Comparison of ENCODE assay signal across 16 cellular contexts in genomic region chr2:121253021-121253673, GRCh38. TPM values are rescaled to one million over a fixed set of nuclear protein-coding genes. Genes with fewer than 3 reads are reported as not detected.
DNase-seq lines count a peak whose midpoint lies in the region; ATAC-seq, FAIRE-seq and TF ChIP-seq lines count a peak whose summit lies in the region.
"Had no signal": no experiment of that assay in that cellular context is flagged by ENCODE, and none has a peak within 500 bp of the region (broad histone marks: within the 10 kb centered on the region; RNA-seq: fewer than 3 reads in every experiment).

No MANE protein-coding gene starts in this region.

- no peak for TF ChIP-seq CTCF in H1 (IDR thresholded peaks at IDR 0.05; ENCODE audit: control extremely low read depth in 1 of 3, insufficient read depth in 1 of 3, low read depth in 1 of 3, low read length in 3 of 3)
- no peak for TF ChIP-seq CTCF in spleen (IDR thresholded peaks at IDR 0.05 in 8 of 11, conservative IDR thresholded peaks at IDR 0.05 in 3 of 11)

- H3K4me2 ChIP-seq in H1 (ENCODE audit: insufficient read depth in 1 of 2, low read depth in 2 of 2, low read length in 2 of 2) = no peak overlapping the region
- no peak overlapping the region for H3K4me2 ChIP-seq in mesenchymal stem cell (ENCODE audit: low read length, poor library complexity, severe bottlenecking)
- H3K4me2 ChIP-seq: BLaER1 treated with 17β-estradiol and CSF1 and Interleukin-3, amounts not matched to agents 10 nM and 100 nM; GM23338 had no signal

- FAIRE-seq in H1 (lab: Jason Lieb, UNC) = no peak
- FAIRE-seq: HTR-8/SVneo had no signal

- no peak overlapping the region for H3K27ac Mint-ChIP-seq in activated naive CD4-positive, alpha-beta T cell treated with anti-CD3 and anti-CD28 coated beads for 36 hours
- H3K27ac Mint-ChIP-seq: CD4-positive, CD25-positive, alpha-beta regulatory T cell; GM23338 had no signal

- no peaks in the 10 kb centered on the region for H3K36me3 ChIP-seq in H1 (ENCODE audit: control insufficient read depth in 2 of 4, insufficient read depth in 4 of 4, low read length in 3 of 4)
- no peaks in the 10 kb centered on the region for H3K36me3 ChIP-seq in mesenchymal stem cell (ENCODE audit: control insufficient read depth in 1 of 2, insufficient read depth in 2 of 2, low read depth in 1 of 2, low read length in 2 of 2)
- H3K36me3 ChIP-seq in spleen = no peaks in the 10 kb centered on the region
- H3K36me3 ChIP-seq: BLaER1 treated with 17β-estradiol and CSF1 and Interleukin-3, amounts not matched to agents 10 nM and 100 nM had no signal

- WGBS in H1 (ENCODE audit: extremely low coverage in 1 of 2, insufficient coverage in 1 of 2, insufficient read length in 1 of 2, insufficient replicate concordance in 2 of 2, low coverage in 1 of 2, low lambda C conversion rate in 2 of 2, missing lambda C conversion rate in 1 of 2), 2 experiments = 92% methylated on average over 12 of the region's 12 CpGs; no CpG with 5 or more reads in 1 of the 2 experiments
- WGBS in mesenchymal stem cell = 89% methylated on average over 12 of the region's 12 CpGs
- 91 to 98% (median 93%) methylated on average over 11 to 12 of the region's 12 CpGs for WGBS in spleen, 5 donors

- no peaks in the 10 kb centered on the region for H3K36me3 Mint-ChIP-seq in activated naive CD4-positive, alpha-beta T cell treated with anti-CD3 and anti-CD28 coated beads for 36 hours (ENCODE audit: low read depth)
- H3K36me3 Mint-ChIP-seq: CD4-positive, CD25-positive, alpha-beta regulatory T cell had no signal

- H4K91ac ChIP-seq in H1 (replicated peaks; ENCODE audit: insufficient read length, low read length) = no peak overlapping the region
- H4K91ac ChIP-seq in mesenchymal stem cell (ENCODE audit: low read length) = no peak overlapping the region

- POLR2A ChIA-PET in H1 (lab: Charles Lee; ENCODE audit: partially characterized antibody) = interaction anchor here (1.8 kb wide), 1 partner anchor 178 kb away, joined by 5 read pairs; no protein-coding TSS in a partner anchor

- H3K14ac ChIP-seq in H1 (ENCODE audit: insufficient read length) = no peak overlapping the region
- no peak overlapping the region for H3K14ac ChIP-seq in mesenchymal stem cell (ENCODE audit: low read length in 2 of 2)

- H3K9me3 Mint-ChIP-seq in activated naive CD4-positive, alpha-beta T cell treated with anti-CD3 and anti-CD28 coated beads for 36 hours = no peaks in the 10 kb centered on the region
- H3K9me3 Mint-ChIP-seq: CD4-positive, CD25-positive, alpha-beta regulatory T cell; GM23338; H9 had no signal

- DNase-seq in cardiac septum (ENCODE audit: low spot score) (peak; percentile 73), left ventricle myocardium superior (no peak), H1 (ENCODE audit: low read depth in 1 of 2, low spot score in 2 of 2) (no peak), mesenchymal stem cell (no peak), spleen (peak; percentile 62), NCI-H2227 (lab: John Stamatoyannopoulos, UW; ENCODE audit: unreplicated experiment) (no peak)
- no peak for DNase-seq in activated naive CD4-positive, alpha-beta T cell treated with anti-CD3 and anti-CD28 coated beads for 36 hours
- DNase-seq: ACHN; Calu3; CD4-positive, CD25-positive, alpha-beta regulatory T cell; DMS 273 treated with DMSO at 0.1 percent for 48 hours; H9 had no signal

- peaks cover 0 to 3% (median 0%) of the 10 kb centered on the region in 4 experiments; a peak in 2 of 7 replicates for H3K4me1 ChIP-seq in H1 (replicated peaks in 1 of 4; ENCODE audit: control insufficient read depth in 3 of 4, insufficient read depth in 4 of 4, low read length in 3 of 4)
- H3K4me1 ChIP-seq in mesenchymal stem cell (ENCODE audit: control insufficient read depth, insufficient read depth, low read depth, low read length) = no peaks in the 10 kb centered on the region
- peaks cover 0 to 7% (median 0%) of the 10 kb centered on the region in 6 donors for H3K4me1 ChIP-seq in spleen

- no peak for ATAC-seq in left ventricle myocardium superior
- no peak for ATAC-seq in GM19397 (IDR thresholded peaks at IDR 0.05; ENCODE audit: unreplicated experiment)
- ATAC-seq: GM23338 had no signal

- H3K79me1 ChIP-seq in H1 (ENCODE audit: low read depth, low read length) (0 out of 2 replicates have a peak, but pooled peaks cover 3% of the 10 kb centered on the region), mesenchymal stem cell (replicated peaks; ENCODE audit: low read length, poor library complexity, severe bottlenecking) (no peaks in the 10 kb centered on the region)

- no peak overlapping the region for H3K4ac ChIP-seq in H1 (replicated peaks; ENCODE audit: insufficient read length, low read depth, low read length)
- H3K4ac ChIP-seq in mesenchymal stem cell (ENCODE audit: low read depth in 1 of 2, low read length in 2 of 2) = no peak overlapping the region

- H2AK5ac ChIP-seq in H1 (ENCODE audit: low read depth, low read length) = no peak overlapping the region; the same call in 1 of the 2 replicates
- H2AK5ac ChIP-seq in mesenchymal stem cell (ENCODE audit: low read length, severe bottlenecking) = no peak overlapping the region

- intact Hi-C loops in cardiac septum (cut with DNase I) (no loop called here), left ventricle myocardium superior (cut with micrococcal nuclease) (no loop called here), spleen (cut with DNase I; ENCODE audit: low total_unique reads) (no loop called here)
- intact Hi-C loops in activated naive CD4-positive, alpha-beta T cell treated with anti-CD3 and anti-CD28 coated beads for 36 hours (cut with micrococcal nuclease) = no loop called here

- H3K23me2 ChIP-seq in H1 (ENCODE audit: low read depth, low read length) = no peaks in the 10 kb centered on the region

- H4K5ac ChIP-seq in H1 (ENCODE audit: insufficient read length, low read depth, low read length) = no peak overlapping the region

- no peak overlapping the region for H2BK20ac ChIP-seq in H1 (ENCODE audit: low read length)

- H2BK120ac ChIP-seq in H1 (replicated peaks; ENCODE audit: low read depth, low read length) = no peak overlapping the region
- H2BK120ac ChIP-seq in mesenchymal stem cell (ENCODE audit: low read depth, low read length) = no peak overlapping the region

- peaks cover 6% of the 10 kb centered on the region for H3K27me3 Mint-ChIP-seq in activated naive CD4-positive, alpha-beta T cell treated with anti-CD3 and anti-CD28 coated beads for 36 hours (ENCODE audit: low read depth)
- H3K27me3 Mint-ChIP-seq: CD4-positive, CD25-positive, alpha-beta regulatory T cell had no signal

- H2BK12ac ChIP-seq in H1 (ENCODE audit: low read depth, low read length) (no peak overlapping the region), mesenchymal stem cell (ENCODE audit: low read length in 2 of 2) (no peak overlapping the region)

- TF ChIP-seq EP300 in H1 (IDR thresholded peaks at IDR 0.05; ENCODE audit: borderline replicate concordance in 1 of 2, low read depth in 2 of 2, low read length in 2 of 2) = no peak

- no peak for TF ChIP-seq RAD21 in H1 (IDR thresholded peaks at IDR 0.05 in 1 of 2, conservative IDR thresholded peaks at IDR 0.05 in 1 of 2; ENCODE audit: low read depth in 2 of 2, low read length in 2 of 2)

- no peak overlapping the region for H3K4me3 Mint-ChIP-seq in activated naive CD4-positive, alpha-beta T cell treated with anti-CD3 and anti-CD28 coated beads for 36 hours
- H3K4me3 Mint-ChIP-seq: CD4-positive, CD25-positive, alpha-beta regulatory T cell; GM23338; H9 had no signal

- no peaks in the 10 kb centered on the region for H3K9me3 ChIP-seq in H1 (ENCODE audit: insufficient read depth in 2 of 2, low read depth in 1 of 2, low read length in 1 of 2)
- H3K9me3 ChIP-seq in mesenchymal stem cell (ENCODE audit: control insufficient read depth, low read length) = no peaks in the 10 kb centered on the region
- no peaks in the 10 kb centered on the region for H3K9me3 ChIP-seq in spleen
- H3K9me3 ChIP-seq: BLaER1 treated with 17β-estradiol and CSF1 and Interleukin-3, amounts not matched to agents 10 nM and 100 nM had no signal

- H2BK5ac ChIP-seq in H1 (ENCODE audit: low read depth, low read length) (0 out of 2 replicates have a peak overlapping the region, but pooled peaks have one; percentile 9), mesenchymal stem cell (ENCODE audit: low read depth, low read length, poor library complexity, severe bottlenecking) (no peak overlapping the region)

- H3K79me2 ChIP-seq in H1 (ENCODE audit: control insufficient read depth in 1 of 2, insufficient read depth in 2 of 2, low read length in 2 of 2) = no peaks in the 10 kb centered on the region

- H3K9ac ChIP-seq in H1 (replicated peaks in 1 of 4; ENCODE audit: extremely low read depth in 1 of 4, low read depth in 3 of 4, low read length in 3 of 4) (no peak overlapping the region), mesenchymal stem cell (ENCODE audit: low read length) (no peak overlapping the region)
- H3K9ac ChIP-seq: BLaER1 treated with 17β-estradiol and CSF1 and Interleukin-3, amounts not matched to agents 10 nM and 100 nM had no signal

- H3K56ac ChIP-seq in H1 (replicated peaks; ENCODE audit: insufficient read length, low read depth, low read length) = no peak overlapping the region

- H3K23ac ChIP-seq in H1 (ENCODE audit: insufficient read length) (no peak overlapping the region), mesenchymal stem cell (ENCODE audit: low read length in 2 of 2) (no peak overlapping the region)

- H3K27me3 ChIP-seq in H1 (replicated peaks in 1 of 4; ENCODE audit: control insufficient read depth in 3 of 4, extremely low read depth in 1 of 4, insufficient read depth in 3 of 4, low read length in 3 of 4) = 0 out of 7 replicates have a peak, but pooled peaks cover 0 to 2% (median 0%) of the 10 kb centered on the region in 4 experiments
- H3K27me3 ChIP-seq in mesenchymal stem cell (ENCODE audit: control insufficient read depth in 1 of 2, insufficient read depth in 1 of 2, low read length in 2 of 2) = peaks cover 28 to 48% of the 10 kb centered on the region in 2 experiments
- peaks cover 0 to 19% (median 0%) of the 10 kb centered on the region in 7 donors for H3K27me3 ChIP-seq in spleen (replicated peaks in 1 of 7)
- H3K27me3 ChIP-seq: BLaER1 treated with 17β-estradiol and CSF1 and Interleukin-3, amounts not matched to agents 10 nM and 100 nM had no signal

- no peak for TF ChIP-seq POLR2A in H1 (IDR thresholded peaks at IDR 0.05; ENCODE audit: control extremely low read depth in 1 of 2, low read depth in 2 of 2, low read length in 2 of 2)
- TF ChIP-seq POLR2A in spleen (IDR thresholded peaks at IDR 0.05) = no peak

- H4K20me1 ChIP-seq in H1 (replicated peaks in 1 of 2; ENCODE audit: control insufficient read depth in 1 of 2, insufficient read depth in 2 of 2, low read length in 2 of 2) = no peaks in the 10 kb centered on the region
- H4K20me1 ChIP-seq: BLaER1 treated with 17β-estradiol and CSF1 and Interleukin-3, amounts not matched to agents 10 nM and 100 nM had no signal

- no peak overlapping the region for H3K27ac ChIP-seq in H1 (ENCODE audit: low read depth, low read length)
- H3K27ac ChIP-seq in mesenchymal stem cell (ENCODE audit: low read length, poor library complexity, severe bottlenecking) = no peak overlapping the region
- H3K27ac ChIP-seq in spleen = no peak overlapping the region
- H3K27ac ChIP-seq: BLaER1 treated with 17β-estradiol and CSF1 and Interleukin-3, amounts not matched to agents 10 nM and 100 nM had no signal

- H3K4me3 ChIP-seq in H1 (ENCODE audit: extremely low read depth in 1 of 4, insufficient read depth in 2 of 4, low read depth in 3 of 4, low read length in 4 of 4) (no peak overlapping the region), mesenchymal stem cell (ENCODE audit: insufficient read depth in 1 of 2, low read depth in 1 of 2, low read length in 2 of 2) (no peak overlapping the region), spleen (no peak overlapping the region)
- H3K4me3 ChIP-seq: BLaER1 treated with 17β-estradiol and CSF1 and Interleukin-3, amounts not matched to agents 10 nM and 100 nM; GM23338 had no signal

- H2AFZ ChIP-seq in H1 (ENCODE audit: low read length) (no peak overlapping the region), mesenchymal stem cell (ENCODE audit: low read depth, low read length) (no peak overlapping the region)
- H2AFZ ChIP-seq: GM23338 had no signal

- H2BK15ac ChIP-seq in H1 (ENCODE audit: low read length) (no peak overlapping the region), mesenchymal stem cell (ENCODE audit: low read depth, poor library complexity, severe bottlenecking) (no peak overlapping the region)

- H4K8ac ChIP-seq in H1 (ENCODE audit: extremely low read depth, insufficient read depth, low read length) (peak overlapping the region; percentile 43), mesenchymal stem cell (ENCODE audit: low read length) (peak overlapping the region; percentile 7)

- CTCF ChIA-PET in H1 (lab: Charles Lee; ENCODE audit: partially characterized antibody) = interaction anchor here (1.2 to 1.3 kb wide), 2 partner anchors 9 to 19 kb away, joined by 3 to 4 read pairs; no protein-coding TSS in a partner anchor
- CTCF ChIA-PET in activated naive CD4-positive, alpha-beta T cell treated with anti-CD3 and anti-CD28 coated beads for 36 hours (lab: Charles Lee) = no interaction called here

- no peaks in the 10 kb centered on the region for H3K4me1 Mint-ChIP-seq in activated naive CD4-positive, alpha-beta T cell treated with anti-CD3 and anti-CD28 coated beads for 36 hours (ENCODE audit: low read depth)
- H3K4me1 Mint-ChIP-seq: CD4-positive, CD25-positive, alpha-beta regulatory T cell had no signal

- no peak overlapping the region for H3K18ac ChIP-seq in H1 (ENCODE audit: extremely low read depth, low read length)
- no peak overlapping the region for H3K18ac ChIP-seq in mesenchymal stem cell (ENCODE audit: low read depth in 1 of 2, low read length in 2 of 2)

RNA-seq across cellular contexts. Expression of gene TFCP2L1, which starts 31.9 kb away (rescaled TPM):
- 0.03 TPM for total RNA-seq in cardiac septum
- 0.17 TPM for total RNA-seq in left ventricle myocardium superior
- 3.2 and 3.8 TPM in 2 replicates for total RNA-seq in H1 (2021; fragmentation: NEBNext Ultra II Directional; extraction: Animal tissue kit (Norgen Biotek cat#: 25700))
- polyA plus RNA-seq in H1 (2011; rRNA removed) = 1.5 and 4.0 TPM in 2 replicates
- polyA plus RNA-seq in H1 (2011; cell fraction: cytosol; rRNA removed) = 2.2 TPM
- 3.4 TPM for polyA plus RNA-seq in H1 (2011; cell fraction: nucleus; rRNA removed)
- polyA plus RNA-seq in H1 (2012, experiment 1 of 2) = 0.93 to 1.4 TPM (median 1.0 TPM) in 4 replicates
- 0.24 TPM for polyA plus RNA-seq in H1 (2012, experiment 2 of 2)
- polyA plus RNA-seq in H1 (2013, experiment 1 of 2) = 1.6 TPM
- polyA plus RNA-seq in H1 (2013, experiment 2 of 2) = 1.5 TPM
- polyA minus RNA-seq in H1 (2011; rRNA and poly(A)+ RNA removed) = 2.9 and 7.2 TPM in 2 replicates
- 1.7 TPM for polyA minus RNA-seq in H1 (2011; cell fraction: cytosol; rRNA and poly(A)+ RNA removed)
- 1.00 TPM for polyA minus RNA-seq in H1 (2011; cell fraction: nucleus; rRNA and poly(A)+ RNA removed)
- polyA plus RNA-seq in mesenchymal stem cell (2013, experiment 1 of 2) = not detected
- not detected for polyA plus RNA-seq in mesenchymal stem cell (2013, experiment 2 of 2)
- 1 to 10 TPM; 2.4 to 8.9 (median 5.2) TPM for total RNA-seq in spleen
- 1 to 10 TPM in 1 of 3 donors, under 1 TPM in 2; 0.15 to 1.8 (median 0.39) TPM for polyA plus RNA-seq in spleen
- under 1 TPM in 1 of 2 experiments, not detected in 1; 0.12 TPM for total RNA-seq in activated naive CD4-positive, alpha-beta T cell treated with anti-CD3 and anti-CD28 coated beads for 36 hours
- polyA plus RNA-seq: CD4-positive, CD25-positive, alpha-beta regulatory T cell had no signal

Comparison
In these comparisons a context has a peak if more than half of its experiments do, and no peak if none do; other contexts are left out.
1. DNase-seq: peak in cardiac septum (single experiment) and spleen (single experiment); none in left ventricle myocardium superior (single experiment), H1 (0 of 2), mesenchymal stem cell (single experiment), NCI-H2227 (single experiment) and activated naive CD4-positive, alpha-beta T cell treated with anti-CD3 and anti-CD28 coated beads for 36 hours (single experiment).